Comparison of ENCODE assay signal across 1 cellular context in genomic region chr19:13774217-13775191, GRCh38.
TF ChIP-seq lines count a peak whose summit lies in the region.

Gene C19orf53 (plus strand): TSS chr19:13774456. CDS start chr19:13774478, 22 bp downstream.

TF ChIP-seq in HepG2, 621 proteins besides CTCF, POLR2A, EP300 and RAD21 (continued from another document and continues in another):
- no peak for TF ChIP-seq ZNF749 (CRISPR knock-in tag; IDR thresholded peaks at IDR 0.05; ENCODE audit: borderline replicate concordance)
- TF ChIP-seq YY1 (IDR thresholded peaks at IDR 0.05; ENCODE audit: insufficient read depth, insufficient replicate concordance, low read depth, low read length): peak; percentile 91
- peak; percentile 69 for TF ChIP-seq FOXO1 (CRISPR knock-in tag; IDR thresholded peaks at IDR 0.05)
- TF ChIP-seq KDM4B (CRISPR knock-in tag; IDR thresholded peaks at IDR 0.05): peak; percentile 93
- TF ChIP-seq ZNF780A (CRISPR knock-in tag; IDR thresholded peaks at IDR 0.05): no peak
- no peak; the same call in 1 of the 2 replicates for TF ChIP-seq KLF15 (CRISPR knock-in tag; IDR thresholded peaks at IDR 0.05; ENCODE audit: borderline replicate concordance)
- no peak for TF ChIP-seq WIZ (CRISPR knock-in tag; IDR thresholded peaks at IDR 0.05)
- no peak for TF ChIP-seq ZNF709 (CRISPR knock-in tag; IDR thresholded peaks at IDR 0.05)
- TF ChIP-seq ZNF629 (CRISPR knock-in tag; conservative IDR thresholded peaks at IDR 0.05): no peak
- no peak for TF ChIP-seq ZNF775 (CRISPR knock-in tag; IDR thresholded peaks at IDR 0.05; ENCODE audit: borderline replicate concordance)
- TF ChIP-seq ZBTB8A (CRISPR knock-in tag; IDR thresholded peaks at IDR 0.05; ENCODE audit: borderline replicate concordance, low read depth): no peak
- TF ChIP-seq HNRNPL (IDR thresholded peaks at IDR 0.05; ENCODE audit: low read depth, low read length): 0 out of 2 replicates have a peak, but pooled peaks have one; percentile 42
- TF ChIP-seq PLSCR1 (CRISPR knock-in tag; IDR thresholded peaks at IDR 0.05; ENCODE audit: borderline replicate concordance): no peak
- no peak; the same call in 1 of the 2 replicates for TF ChIP-seq ISL2 (CRISPR knock-in tag; IDR thresholded peaks at IDR 0.05)
- TF ChIP-seq HES4 (CRISPR knock-in tag; IDR thresholded peaks at IDR 0.05; ENCODE audit: borderline replicate concordance): 0 out of 2 replicates have a peak, but pooled peaks have one; percentile 49
- peak; percentile 84; the same call in 1 of the 2 replicates for TF ChIP-seq ZNF280B (CRISPR knock-in tag; IDR thresholded peaks at IDR 0.05; ENCODE audit: borderline replicate concordance)
- TF ChIP-seq ZNF547 (CRISPR knock-in tag; IDR thresholded peaks at IDR 0.05): peak; percentile 97
- no peak for TF ChIP-seq DPF2 (CRISPR knock-in tag; IDR thresholded peaks at IDR 0.05; ENCODE audit: borderline replicate concordance, low read depth)
- 0 out of 2 replicates have a peak, but pooled peaks have one; percentile 73 for TF ChIP-seq DMTF1 (CRISPR knock-in tag; IDR thresholded peaks at IDR 0.05)
- TF ChIP-seq BHLHE40 (IDR thresholded peaks at IDR 0.05; ENCODE audit: low read length): peak; percentile 76
- TF ChIP-seq MEIS2 (CRISPR knock-in tag; IDR thresholded peaks at IDR 0.05): peak; percentile 73; the same call in 1 of the 2 replicates
- TF ChIP-seq ZNF317 (CRISPR knock-in tag; IDR thresholded peaks at IDR 0.05): no peak; the same call in 1 of the 2 replicates
- TF ChIP-seq, protein P1, sequence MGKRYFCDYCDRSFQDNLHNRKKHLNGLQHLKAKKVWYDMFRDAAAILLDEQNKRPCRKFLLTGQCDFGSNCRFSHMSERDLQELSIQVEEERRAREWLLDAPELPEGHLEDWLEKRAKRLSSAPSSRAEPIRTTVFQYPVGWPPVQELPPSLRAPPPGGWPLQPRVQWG (CRISPR knock-in tag; IDR thresholded peaks at IDR 0.05; ENCODE audit: borderline replicate concordance, low read depth): no peak
- TF ChIP-seq NCOR1 (IDR thresholded peaks at IDR 0.05; ENCODE audit: borderline replicate concordance, low read length): no peak
- TF ChIP-seq, protein P2, sequence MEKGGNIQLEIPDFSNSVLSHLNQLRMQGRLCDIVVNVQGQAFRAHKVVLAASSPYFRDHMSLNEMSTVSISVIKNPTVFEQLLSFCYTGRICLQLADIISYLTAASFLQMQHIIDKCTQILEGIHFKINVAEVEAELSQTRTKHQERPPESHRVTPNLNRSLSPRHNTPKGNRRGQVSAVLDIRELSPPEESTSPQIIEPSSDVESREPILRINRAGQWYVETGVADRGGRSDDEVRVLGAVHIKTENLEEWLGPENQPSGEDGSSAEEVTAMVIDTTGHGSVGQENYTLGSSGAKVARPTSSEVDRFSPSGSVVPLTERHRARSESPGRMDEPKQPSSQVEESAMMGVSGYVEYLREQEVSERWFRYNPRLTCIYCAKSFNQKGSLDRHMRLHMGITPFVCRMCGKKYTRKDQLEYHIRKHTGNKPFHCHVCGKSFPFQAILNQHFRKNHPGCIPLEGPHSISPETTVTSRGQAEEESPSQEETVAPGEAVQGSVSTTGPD (CRISPR knock-in tag; IDR thresholded peaks at IDR 0.05): no peak
- no peak for TF ChIP-seq ZNF256 (CRISPR knock-in tag; conservative IDR thresholded peaks at IDR 0.05)
- TF ChIP-seq ZNF282 (IDR thresholded peaks at IDR 0.05; ENCODE audit: partially characterized antibody): no peak
- peak; percentile 43; the same call in 1 of the 2 replicates for TF ChIP-seq NAIF1 (CRISPR knock-in tag; IDR thresholded peaks at IDR 0.05; ENCODE audit: borderline replicate concordance)
- TF ChIP-seq ARHGAP35 (CRISPR knock-in tag; IDR thresholded peaks at IDR 0.05; ENCODE audit: borderline replicate concordance): peak; percentile 73; the same call in 1 of the 2 replicates
- no peak for TF ChIP-seq JARID2 (CRISPR knock-in tag; IDR thresholded peaks at IDR 0.05; ENCODE audit: insufficient replicate concordance)
- TF ChIP-seq CERS6 (CRISPR knock-in tag; IDR thresholded peaks at IDR 0.05): no peak
- TF ChIP-seq, protein P3, sequence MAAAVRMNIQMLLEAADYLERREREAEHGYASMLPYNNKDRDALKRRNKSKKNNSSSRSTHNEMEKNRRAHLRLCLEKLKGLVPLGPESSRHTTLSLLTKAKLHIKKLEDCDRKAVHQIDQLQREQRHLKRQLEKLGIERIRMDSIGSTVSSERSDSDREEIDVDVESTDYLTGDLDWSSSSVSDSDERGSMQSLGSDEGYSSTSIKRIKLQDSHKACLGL (CRISPR knock-in tag; IDR thresholded peaks at IDR 0.05): peak; percentile 51; the same call in 1 of the 2 replicates
- TF ChIP-seq RCOR2 (CRISPR knock-in tag; IDR thresholded peaks at IDR 0.05): peak; percentile 42; the same call in 1 of the 2 replicates
- peak; percentile 86 for TF ChIP-seq ZNF276 (CRISPR knock-in tag; IDR thresholded peaks at IDR 0.05; ENCODE audit: low read depth)
- TF ChIP-seq CEBPG (CRISPR knock-in tag; IDR thresholded peaks at IDR 0.05): peak; percentile 61; the same call in 1 of the 2 replicates
- TF ChIP-seq XRCC5 (optimal IDR thresholded peaks at IDR 0.05; ENCODE audit: low read length): peak; percentile 48
- peak; percentile 73 for TF ChIP-seq ZNF331 (CRISPR knock-in tag; IDR thresholded peaks at IDR 0.05)
- TF ChIP-seq FOXA1 (IDR thresholded peaks at IDR 0.05): no peak
- no peak for TF ChIP-seq FOXA1 (CRISPR knock-in tag; IDR thresholded peaks at IDR 0.05)
- TF ChIP-seq ZNF414 (CRISPR knock-in tag; IDR thresholded peaks at IDR 0.05): 0 out of 2 replicates have a peak, but pooled peaks have one; percentile 59
- TF ChIP-seq CBX2 (IDR thresholded peaks at IDR 0.05; ENCODE audit: low read depth, low read length): no peak
- TF ChIP-seq CBX2 (CRISPR knock-in tag; IDR thresholded peaks at IDR 0.05; ENCODE audit: low read depth): no peak
- no peak for TF ChIP-seq NBN (conservative IDR thresholded peaks at IDR 0.05)
- peak; percentile 77; the same call in 1 of the 2 replicates for TF ChIP-seq ZNF577 (CRISPR knock-in tag; IDR thresholded peaks at IDR 0.05; ENCODE audit: borderline replicate concordance, low read depth)
- no peak; the same call in 1 of the 2 replicates for TF ChIP-seq ZNF782 (CRISPR knock-in tag; IDR thresholded peaks at IDR 0.05; ENCODE audit: borderline replicate concordance)
- TF ChIP-seq, protein P4, sequence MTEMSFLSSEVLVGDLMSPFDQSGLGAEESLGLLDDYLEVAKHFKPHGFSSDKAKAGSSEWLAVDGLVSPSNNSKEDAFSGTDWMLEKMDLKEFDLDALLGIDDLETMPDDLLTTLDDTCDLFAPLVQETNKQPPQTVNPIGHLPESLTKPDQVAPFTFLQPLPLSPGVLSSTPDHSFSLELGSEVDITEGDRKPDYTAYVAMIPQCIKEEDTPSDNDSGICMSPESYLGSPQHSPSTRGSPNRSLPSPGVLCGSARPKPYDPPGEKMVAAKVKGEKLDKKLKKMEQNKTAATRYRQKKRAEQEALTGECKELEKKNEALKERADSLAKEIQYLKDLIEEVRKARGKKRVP (CRISPR knock-in tag; IDR thresholded peaks at IDR 0.05): peak in 1 of 2 experiments; percentile 59; a peak in 2 of 4 replicates
- TF ChIP-seq DNMT3B (CRISPR knock-in tag; conservative IDR thresholded peaks at IDR 0.05): no peak
- TF ChIP-seq ZNF615 (CRISPR knock-in tag; IDR thresholded peaks at IDR 0.05; ENCODE audit: borderline replicate concordance): no peak
- no peak for TF ChIP-seq CENPT (CRISPR knock-in tag; IDR thresholded peaks at IDR 0.05; ENCODE audit: low read depth)
- peak; percentile 74 for TF ChIP-seq PHF21A (CRISPR knock-in tag; IDR thresholded peaks at IDR 0.05)
- no peak for TF ChIP-seq ZNF232 (CRISPR knock-in tag; IDR thresholded peaks at IDR 0.05; ENCODE audit: borderline replicate concordance)
- TF ChIP-seq CREB1 (IDR thresholded peaks at IDR 0.05): peak; percentile 83
- peak; percentile 97 for TF ChIP-seq CREB1 (CRISPR knock-in tag; IDR thresholded peaks at IDR 0.05)
- TF ChIP-seq BRD4 (CRISPR knock-in tag; IDR thresholded peaks at IDR 0.05): no peak; the same call in 1 of the 2 replicates
- TF ChIP-seq BCLAF1 (IDR thresholded peaks at IDR 0.05): no peak
- TF ChIP-seq CENPBD1 (CRISPR knock-in tag; IDR thresholded peaks at IDR 0.05; ENCODE audit: borderline replicate concordance, low read depth): no peak
- peak; percentile 92 for TF ChIP-seq ZKSCAN8 (CRISPR knock-in tag; IDR thresholded peaks at IDR 0.05; ENCODE audit: borderline replicate concordance)
- peak; percentile 93 for TF ChIP-seq ZNF274 (CRISPR knock-in tag; IDR thresholded peaks at IDR 0.05)
